ENCODE assay signal across 16 cellular contexts in the genomic region with DNA sequence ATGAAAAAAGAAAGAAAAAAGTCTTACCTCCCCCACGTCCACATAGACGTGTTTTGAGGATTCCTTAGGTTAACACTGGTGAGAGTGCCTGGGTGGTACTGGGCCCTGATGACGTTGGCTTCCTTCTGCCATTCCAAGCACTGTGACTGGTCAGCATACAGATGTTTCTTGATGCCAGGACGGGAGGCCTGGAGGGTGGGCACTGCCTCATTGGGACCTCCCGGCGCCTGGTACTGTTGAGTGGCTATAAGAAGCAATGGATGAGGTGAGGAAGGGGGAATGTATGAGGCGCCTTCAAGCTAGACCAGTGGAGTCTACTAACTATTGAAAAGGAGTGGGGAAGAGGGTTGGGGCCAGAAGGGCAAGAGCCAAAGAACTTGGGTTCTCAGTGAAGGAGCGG. TPM values are rescaled to one million over a fixed set of nuclear protein-coding genes. Genes with fewer than 3 reads are reported as not detected.
A peak's percentile ranks its signal among the peaks of the same experiment; 100 is the strongest.
DNase-seq lines count a peak whose midpoint lies in the region; ATAC-seq and TF ChIP-seq lines count a peak whose summit lies in the region.
"Had no signal": no experiment of that assay in that cellular context is flagged by ENCODE, and none has a peak within 500 bp of the region (broad histone marks: within the 10 kb centered on the region; RNA-seq: fewer than 3 reads in every experiment).

No MANE protein-coding gene starts in this region.

- H3K27me3 Mint-ChIP-seq in Caco-2 (ENCODE audit: insufficient read depth, unreplicated experiment): no peaks in the 10 kb centered on the region
- no peaks in the 10 kb centered on the region for H3K27me3 Mint-ChIP-seq in activated CD4-positive, alpha-beta memory T cell treated with anti-CD3 and anti-CD28 coated beads for 36 hours

- H3K27ac Mint-ChIP-seq in Caco-2 (ENCODE audit: unreplicated experiment): peak overlapping the region; percentile 61
- peak overlapping the region; percentile 89 for H3K27ac Mint-ChIP-seq in activated CD4-positive, alpha-beta memory T cell treated with anti-CD3 and anti-CD28 coated beads for 36 hours
- peak overlapping the region; percentile 84 for H3K27ac Mint-ChIP-seq in stimulated activated effector memory CD8-positive, alpha-beta T cell treated with anti-CD3 and anti-CD28 coated beads, Interleukin-12 subunit alpha, Interleukin-12 subunit beta, amount 100 ng/mL, for 72 hours
- H3K27ac Mint-ChIP-seq: brain had no signal

- no peaks in the 10 kb centered on the region for H3K9me3 ChIP-seq in Caco-2
- H3K9me3 ChIP-seq: BLaER1 had no signal

- no peak for ATAC-seq in stimulated activated effector memory CD8-positive, alpha-beta T cell treated with anti-CD3 and anti-CD28 coated beads, Interleukin-12 subunit alpha, Interleukin-12 subunit beta, amount 100 ng/mL, for 72 hours
- no peak for ATAC-seq in esophagus mucosa
- ATAC-seq: left colon had no signal

- BruUV-seq in Caco-2 (replicated peaks; lab: Mats Ljungman, UMichigan): no TSS peak

- H3K4me1 Mint-ChIP-seq in Caco-2 (ENCODE audit: low read depth, unreplicated experiment): peaks cover 45% of the 10 kb centered on the region
- peaks cover 75% of the 10 kb centered on the region for H3K4me1 Mint-ChIP-seq in activated CD4-positive, alpha-beta memory T cell treated with anti-CD3 and anti-CD28 coated beads for 36 hours (ENCODE audit: low read depth)
- H3K4me1 Mint-ChIP-seq in stimulated activated effector memory CD8-positive, alpha-beta T cell treated with anti-CD3 and anti-CD28 coated beads, Interleukin-12 subunit alpha, Interleukin-12 subunit beta, amount 100 ng/mL, for 72 hours: peaks cover 84% of the 10 kb centered on the region

- TF ChIP-seq CTCF in Caco-2 (IDR thresholded peaks at IDR 0.05; ENCODE audit: insufficient read depth in 1 of 2, low read depth in 1 of 2, low read length in 1 of 2, severe bottlenecking in 1 of 2, unreplicated experiment in 1 of 2) (no peak), dorsolateral prefrontal cortex (IDR thresholded peaks at IDR 0.05 in 54 of 56, conservative IDR thresholded peaks at IDR 0.05 in 2 of 56; ENCODE audit: low read depth in 1 of 56, partially characterized antibody in 56 of 56) (no peak)

- H3K4me3 ChIP-seq in Caco-2 (ENCODE audit: low read depth, low read length): no peak overlapping the region
- no peak overlapping the region for H3K4me3 ChIP-seq in dorsolateral prefrontal cortex
- H3K4me3 ChIP-seq: BLaER1 had no signal

- no peak overlapping the region for H3K4me3 Mint-ChIP-seq in Caco-2 (ENCODE audit: unreplicated experiment)
- no peak overlapping the region for H3K4me3 Mint-ChIP-seq in activated CD4-positive, alpha-beta memory T cell treated with anti-CD3 and anti-CD28 coated beads for 36 hours
- peak overlapping the region; percentile 37 for H3K4me3 Mint-ChIP-seq in stimulated activated effector memory CD8-positive, alpha-beta T cell treated with anti-CD3 and anti-CD28 coated beads, Interleukin-12 subunit alpha, Interleukin-12 subunit beta, amount 100 ng/mL, for 72 hours
- H3K4me3 Mint-ChIP-seq: brain had no signal

- peaks cover 42% of the 10 kb centered on the region for H3K4me1 ChIP-seq in Caco-2

- H3K27ac ChIP-seq in dorsolateral prefrontal cortex (peak overlapping the region in 52 of 59 donors; percentile 1 to 94 (median 83)), substantia nigra (ENCODE audit: low read depth, low read length, poor library complexity, severe bottlenecking) (no peak overlapping the region)
- H3K27ac ChIP-seq: BLaER1 had no signal

- POLR2A ChIA-PET in Caco-2 (lab: Charles Lee): no interaction called here
- POLR2A ChIA-PET in activated CD4-positive, alpha-beta memory T cell treated with anti-CD3 and anti-CD28 coated beads for 36 hours (lab: Charles Lee): no interaction called here

- H3K9me3 Mint-ChIP-seq in Caco-2 (ENCODE audit: unreplicated experiment): no peaks in the 10 kb centered on the region
- no peaks in the 10 kb centered on the region for H3K9me3 Mint-ChIP-seq in activated CD4-positive, alpha-beta memory T cell treated with anti-CD3 and anti-CD28 coated beads for 36 hours
- no peaks in the 10 kb centered on the region for H3K9me3 Mint-ChIP-seq in stimulated activated effector memory CD8-positive, alpha-beta T cell treated with anti-CD3 and anti-CD28 coated beads, Interleukin-12 subunit alpha, Interleukin-12 subunit beta, amount 100 ng/mL, for 72 hours
- H3K9me3 Mint-ChIP-seq: brain had no signal

- intact Hi-C loops in Caco-2 (cut with micrococcal nuclease; ENCODE audit: unreplicated experiment) (no loop called here), dorsolateral prefrontal cortex (cut with DNase I) (loop anchor here in 1 of 2 donors (5.0 kb wide), 1 partner anchor 53 kb away; no protein-coding TSS in a partner anchor)
- intact Hi-C loops in activated CD4-positive, alpha-beta memory T cell treated with anti-CD3 and anti-CD28 coated beads for 36 hours (cut with micrococcal nuclease): loop anchor here (10.0 kb wide), 1 partner anchor 311 kb away; a partner anchor contains a TSS

- H3K27me3 ChIP-seq in Caco-2 (replicated peaks; ENCODE audit: control insufficient read depth, insufficient read depth, low read length) (no peaks in the 10 kb centered on the region), dorsolateral prefrontal cortex (no peaks in the 10 kb centered on the region)
- H3K27me3 ChIP-seq: BLaER1 had no signal

- peaks cover 75% of the 10 kb centered on the region for H3K36me3 Mint-ChIP-seq in Caco-2 (ENCODE audit: insufficient read depth, unreplicated experiment)
- peaks cover 15% of the 10 kb centered on the region for H3K36me3 Mint-ChIP-seq in activated CD4-positive, alpha-beta memory T cell treated with anti-CD3 and anti-CD28 coated beads for 36 hours
- peaks cover 12% of the 10 kb centered on the region for H3K36me3 Mint-ChIP-seq in stimulated activated effector memory CD8-positive, alpha-beta T cell treated with anti-CD3 and anti-CD28 coated beads, Interleukin-12 subunit alpha, Interleukin-12 subunit beta, amount 100 ng/mL, for 72 hours
- H3K36me3 Mint-ChIP-seq: brain had no signal

- DNase-seq in Caco-2: no peak
- no peak for DNase-seq in activated CD4-positive, alpha-beta memory T cell treated with anti-CD3 and anti-CD28 coated beads for 36 hours
- no peak for DNase-seq in dorsolateral prefrontal cortex
- DNase-seq in stimulated activated effector memory CD8-positive, alpha-beta T cell treated with anti-CD3 and anti-CD28 coated beads, Interleukin-12 subunit alpha, Interleukin-12 subunit beta, amount 100 ng/mL, for 72 hours (ENCODE audit: low spot score in 2 of 2): no peak
- no peak for DNase-seq in substantia nigra (lab: John Stamatoyannopoulos, UW)
- DNase-seq in HK-2 (ENCODE audit: unreplicated experiment): no peak
- DNase-seq: activated CD4-positive, alpha-beta T cell treated with anti-CD3 and anti-CD28 coated beads for 1 hour; DMS79 treated with DMSO at 0.1 percent for 48 hours; KG1; NCI-H1417 treated with DMSO at 0.1 percent for 48 hours; NCI-H2227 treated with DMSO at 0.1 percent for 48 hours; Right ventricle myocardium superior had no signal

- H3K36me3 ChIP-seq in Caco-2 (ENCODE audit: control insufficient read depth, insufficient read depth, low read length): peaks cover 6% of the 10 kb centered on the region; the same call in 1 of the 2 replicates
- H3K36me3 ChIP-seq: BLaER1 had no signal

- CTCF ChIA-PET in Caco-2 (lab: Charles Lee): no interaction called here
- CTCF ChIA-PET in activated CD4-positive, alpha-beta memory T cell treated with anti-CD3 and anti-CD28 coated beads for 36 hours (lab: Charles Lee): no interaction called here

RNA-seq across cellular contexts. Expression of a gene that starts 45.3 kb away (rescaled TPM):
- 247 and 272 TPM in 2 replicates for total RNA-seq in Caco-2 (2022)
- total RNA-seq in activated CD4-positive, alpha-beta memory T cell treated with anti-CD3 and anti-CD28 coated beads for 36 hours: 100 to 1,000 TPM; 213 to 220 TPM
- total RNA-seq in dorsolateral prefrontal cortex: 100 to 1,000 TPM; 104 to 402 (median 289) TPM
- total RNA-seq in esophagus mucosa: 15.5 TPM
